In genomic region chr2:9554841-9555337, GRCh38 we compare ENCODE assay signal across 8 cellular contexts. TPM values are rescaled to one million over a fixed set of nuclear protein-coding genes. Genes with fewer than 3 reads are reported as not detected.
DNase-seq lines count a peak whose midpoint lies in the region.

No MANE protein-coding gene starts in this region.

- H3K18ac ChIP-seq in trophoblast cell (ENCODE audit: low read length): peak overlapping the region; percentile 51

- CTCF ChIA-PET in activated naive CD4-positive, alpha-beta T cell treated with anti-CD3 and anti-CD28 coated beads for 36 hours (lab: Charles Lee): interaction anchor here (0.6 to 2.0 kb wide), 8 partner anchors 9 to 430 kb away, joined by 3 to 9 read pairs (median 4); no protein-coding TSS in a partner anchor

- peak overlapping the region; percentile 96 for H3K27ac Mint-ChIP-seq in activated naive CD4-positive, alpha-beta T cell treated with anti-CD3 and anti-CD28 coated beads for 36 hours

- intact Hi-C loops in activated naive CD4-positive, alpha-beta T cell treated with anti-CD3 and anti-CD28 coated beads for 36 hours (cut with micrococcal nuclease): loop anchor here (1.0 to 10.0 kb wide), 12 partner anchors 62 to 1100 kb away; partner anchors contain the start of genes ASAP2, CPSF3, HPCAL1 and ITGB1BP1

- H4K8ac ChIP-seq in trophoblast cell (ENCODE audit: low read depth, low read length): peak overlapping the region; percentile 69

- H3K27me3 ChIP-seq in trophoblast cell (ENCODE audit: insufficient read depth, low read length): no peaks in the 10 kb centered on the region

- peak overlapping the region; percentile 89 for H3K4me3 ChIP-seq in trophoblast cell (ENCODE audit: low read depth, low read length)

- H3K4ac ChIP-seq in trophoblast cell (ENCODE audit: low read depth, low read length): peak overlapping the region; percentile 73

- peak overlapping the region; percentile 68 for H2AFZ ChIP-seq in trophoblast cell (ENCODE audit: insufficient read depth, low read length, poor library complexity)

- peak overlapping the region; percentile 88 for H3K27ac ChIP-seq in trophoblast cell (ENCODE audit: low read depth, low read length)

- H2BK5ac ChIP-seq in trophoblast cell (ENCODE audit: low read depth, low read length, poor library complexity): peak overlapping the region; percentile 28

- peak overlapping the region; percentile 27 for H2AK5ac ChIP-seq in trophoblast cell (ENCODE audit: low read length)

- H3K9ac ChIP-seq in trophoblast cell (ENCODE audit: low read length): peak overlapping the region; percentile 88

- peak overlapping the region; percentile 58 for H3K14ac ChIP-seq in trophoblast cell (ENCODE audit: low read length)

- H3K23ac ChIP-seq in trophoblast cell (ENCODE audit: low read length): no peak overlapping the region

- H3K9me3 ChIP-seq in trophoblast cell (ENCODE audit: insufficient read depth, low read depth, low read length): no peaks in the 10 kb centered on the region

- peaks cover 50% of the 10 kb centered on the region for H3K4me1 Mint-ChIP-seq in activated naive CD4-positive, alpha-beta T cell treated with anti-CD3 and anti-CD28 coated beads for 36 hours (ENCODE audit: low read depth)

- H3K4me3 Mint-ChIP-seq in activated naive CD4-positive, alpha-beta T cell treated with anti-CD3 and anti-CD28 coated beads for 36 hours: peak overlapping the region; percentile 98

- peak overlapping the region; percentile 73 for H4K12ac ChIP-seq in trophoblast cell (ENCODE audit: low read depth, low read length)

- H3K79me1 ChIP-seq in trophoblast cell (ENCODE audit: low read length): peaks cover 13% of the 10 kb centered on the region

- peaks cover 19% of the 10 kb centered on the region for H3K79me2 ChIP-seq in trophoblast cell (ENCODE audit: control insufficient read depth, insufficient read depth, low read length, poor library complexity)

- H2BK12ac ChIP-seq in trophoblast cell (ENCODE audit: low read length): no peak overlapping the region

- H3K36me3 Mint-ChIP-seq in activated naive CD4-positive, alpha-beta T cell treated with anti-CD3 and anti-CD28 coated beads for 36 hours (ENCODE audit: low read depth): no peaks in the 10 kb centered on the region

- H3K4me2 ChIP-seq in trophoblast cell (ENCODE audit: low read length): peak overlapping the region; percentile 95

- no peaks in the 10 kb centered on the region for H3K27me3 Mint-ChIP-seq in activated naive CD4-positive, alpha-beta T cell treated with anti-CD3 and anti-CD28 coated beads for 36 hours (ENCODE audit: low read depth)

- H3K4me1 ChIP-seq in trophoblast cell (ENCODE audit: control insufficient read depth in 1 of 2, insufficient read depth in 2 of 2, low read length in 2 of 2): peaks cover 3 to 5% of the 10 kb centered on the region in 2 experiments

- H4K91ac ChIP-seq in trophoblast cell (ENCODE audit: low read depth, low read length): peak overlapping the region; percentile 68

- WGBS in trophoblast cell (ENCODE audit: extremely low coverage, insufficient coverage, insufficient read length): no CpG with 5 or more reads among the region's 11 CpGs

- H2BK120ac ChIP-seq in trophoblast cell (ENCODE audit: insufficient read depth, low read length, poor library complexity): no peak overlapping the region

- H3K36me3 ChIP-seq in trophoblast cell (ENCODE audit: control insufficient read depth in 1 of 2, insufficient read depth in 2 of 2, low read length in 2 of 2): peaks cover 0 to 3% of the 10 kb centered on the region in 2 experiments

- DNase-seq in activated T-cell treated with anti-CD3 and anti-CD28 coated beads for 24 hours (ENCODE audit: low read depth): peak; percentile 20
- DNase-seq in activated T-cell treated with anti-CD3 and anti-CD28 coated beads, Interleukin-2, amount 50 U/mL, for 48 hours: no peak
- DNase-seq in NOMO-1 treated with dmso at 0.1 percent for 144 hours (lab: John Stamatoyannopoulos, UW; ENCODE audit: unreplicated experiment): peak; percentile 42
- peak; percentile 47 for DNase-seq in activated naive CD4-positive, alpha-beta T cell treated with anti-CD3 and anti-CD28 coated beads for 36 hours
- peak; percentile 67 for DNase-seq in glomerular visceral epithelial cell (ENCODE audit: extremely low spot score)
- peak; percentile 45 to 70 for DNase-seq in trophoblast cell
- DNase-seq in middle frontal gyrus (ENCODE audit: extremely low spot score, low spot score): no peak
- DNase-seq in GOT3 (lab: John Stamatoyannopoulos, UW): no peak

- H3K9me3 Mint-ChIP-seq in activated naive CD4-positive, alpha-beta T cell treated with anti-CD3 and anti-CD28 coated beads for 36 hours: no peaks in the 10 kb centered on the region

RNA-seq across cellular contexts. Expression of gene ADAM17, which starts 0.7 kb away (rescaled TPM):
- 10 to 100 TPM; 10.5 to 11.0 TPM for total RNA-seq in activated naive CD4-positive, alpha-beta T cell treated with anti-CD3 and anti-CD28 coated beads for 36 hours
- 33.7 and 34.1 TPM in 2 replicates for polyA plus RNA-seq in trophoblast cell (2013)

Comparison
In these comparisons a context has a peak if more than half of its experiments do, and no peak if none do; other contexts are left out.
1. DNase-seq: peak in activated T-cell treated with anti-CD3 and anti-CD28 coated beads for 24 hours (single experiment), NOMO-1 treated with dmso at 0.1 percent for 144 hours (single experiment), activated naive CD4-positive, alpha-beta T cell treated with anti-CD3 and anti-CD28 coated beads for 36 hours (single experiment), glomerular visceral epithelial cell (single experiment) and trophoblast cell (2 of 2); none in activated T-cell treated with anti-CD3 and anti-CD28 coated beads, Interleukin-2, amount 50 U/mL, for 48 hours (0 of 2), middle frontal gyrus (single experiment) and GOT3 (single experiment).